9 cellular contexts compared by ENCODE assay signal in the genomic region with DNA sequence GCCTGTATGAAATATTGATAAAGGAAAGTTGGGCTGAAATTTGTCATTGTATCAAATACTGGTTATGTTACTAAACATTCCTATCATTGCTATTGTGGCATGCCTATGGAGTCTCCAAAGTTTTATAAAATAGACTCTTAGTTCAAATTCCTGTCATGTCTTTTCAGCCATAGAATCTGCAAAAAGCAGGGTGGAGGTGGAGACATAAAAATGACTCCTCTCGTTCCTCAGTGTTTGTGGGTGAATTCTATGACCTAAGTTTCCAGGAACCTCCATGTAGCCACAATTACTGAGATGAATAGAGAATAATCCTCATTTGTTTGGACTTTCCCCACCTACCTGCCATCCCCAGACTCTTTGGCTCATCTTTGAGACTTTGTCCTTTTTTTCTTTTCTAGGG.
"Had no signal": no experiment of that assay in that cellular context is flagged by ENCODE, and none has a peak within 500 bp of the region (broad histone marks: within the 10 kb centered on the region; RNA-seq: fewer than 3 reads in every experiment).

No MANE protein-coding gene starts in this region.

- H3K27ac ChIP-seq: HL-60 had no signal

- H3K4me1 ChIP-seq: HAP-1 had no signal

- DNase-seq: GOT3, H7, Kasumi-1, KG1 had no signal

- ATAC-seq: HCT116, HepG2, K562 had no signal

- H3K4me3 ChIP-seq: HAP-1, K562 had no signal

- H3K9me3 ChIP-seq: HAP-1 had no signal

- H3K36me3 ChIP-seq: HAP-1 had no signal
